In genomic region chr16:427295-427694, GRCh38 we compare ENCODE assay signal across 8 cellular contexts. TPM values are rescaled to one million over a fixed set of nuclear protein-coding genes. Genes with fewer than 3 reads are reported as not detected.
DNase-seq lines count a peak whose midpoint lies in the region; FAIRE-seq and TF ChIP-seq lines count a peak whose summit lies in the region.

No MANE protein-coding gene starts in this region.

- no peak overlapping the region for H4K5ac ChIP-seq in H1 (ENCODE audit: insufficient read length, low read depth, low read length)

- H3K4ac ChIP-seq in H1 (replicated peaks; ENCODE audit: insufficient read length, low read depth, low read length) = no peak overlapping the region
- no peak overlapping the region for H3K4ac ChIP-seq in neuronal stem cell (ENCODE audit: low read length)

- no peaks in the 10 kb centered on the region for H3K9me3 ChIP-seq in CD8-positive, alpha-beta memory T cell (ENCODE audit: low read length)
- H3K9me3 ChIP-seq in OCI-LY3 (ENCODE audit: insufficient read depth, low read length) (no peaks in the 10 kb centered on the region), H1 (ENCODE audit: insufficient read depth in 2 of 2, low read depth in 1 of 2, low read length in 1 of 2) (no peaks in the 10 kb centered on the region), neuronal stem cell (replicated peaks in 1 of 2; ENCODE audit: control insufficient read depth in 2 of 2, insufficient read depth in 1 of 2, low read depth in 1 of 2, low read length in 2 of 2) (no peaks in the 10 kb centered on the region)

- H4K91ac ChIP-seq in H1 (replicated peaks; ENCODE audit: insufficient read length, low read length) = no peak overlapping the region
- no peak overlapping the region for H4K91ac ChIP-seq in neuronal stem cell (ENCODE audit: low read depth, low read length, poor library complexity)

- DNase-seq in CD8-positive, alpha-beta memory T cell = no peak
- DNase-seq in H1 (ENCODE audit: low read depth in 1 of 2, low spot score in 2 of 2) = no peak
- no peak for DNase-seq in neuronal stem cell (ENCODE audit: low spot score)
- DNase-seq in iPS-NIHi7 (ENCODE audit: extremely low spot score) = no peak
- DNase-seq in effector CD8-positive, alpha-beta T cell (lab: John Stamatoyannopoulos, UW) = no peak
- no peak for DNase-seq in AG08395 (ENCODE audit: low spot score)
- no peak for DNase-seq in activated CD4-positive, CD25-positive, alpha-beta regulatory T cell treated with anti-CD3 and anti-CD28 coated beads, Interleukin-2, amount 50 U/mL, for 72 hours

- H3K4me3 Mint-ChIP-seq in CD8-positive, alpha-beta memory T cell = peak overlapping the region; percentile 73 to 95 (median 84)

- no peak overlapping the region for H3K27ac ChIP-seq in CD8-positive, alpha-beta memory T cell (ENCODE audit: low read depth, low read length)
- H3K27ac ChIP-seq in OCI-LY3 (ENCODE audit: low read length) = no peak overlapping the region
- no peak overlapping the region for H3K27ac ChIP-seq in H1 (ENCODE audit: low read depth, low read length)
- no peak overlapping the region for H3K27ac ChIP-seq in neuronal stem cell (replicated peaks; ENCODE audit: low read length)

- WGBS in H1 (ENCODE audit: extremely low coverage in 1 of 2, insufficient coverage in 1 of 2, insufficient read length in 1 of 2, insufficient replicate concordance in 2 of 2, low coverage in 1 of 2, low lambda C conversion rate in 2 of 2, missing lambda C conversion rate in 1 of 2), 2 experiments = 94% methylated on average over 10 of the region's 10 CpGs; no CpG with 5 or more reads in 1 of the 2 experiments
- no CpG with 5 or more reads among the region's 10 CpGs for WGBS in neuronal stem cell (ENCODE audit: extremely low coverage in 2 of 2, insufficient read length in 2 of 2, insufficient replicate concordance in 1 of 2), 2 donors

- H3K79me2 ChIP-seq in OCI-LY3 (ENCODE audit: low read length) = peaks cover 40% of the 10 kb centered on the region
- H3K79me2 ChIP-seq in H1 (ENCODE audit: control insufficient read depth in 1 of 2, insufficient read depth in 2 of 2, low read length in 2 of 2) = peaks cover 0 to 36% of the 10 kb centered on the region in 2 experiments; a peak in 2 of 4 replicates

- peaks cover 0 to 3% of the 10 kb centered on the region in 2 donors for H3K27me3 Mint-ChIP-seq in CD8-positive, alpha-beta memory T cell

- TF ChIP-seq CTCF in OCI-LY3 (IDR thresholded peaks at IDR 0.05; ENCODE audit: low read depth, low read length) = no peak
- no peak for TF ChIP-seq CTCF in H1 (IDR thresholded peaks at IDR 0.05; ENCODE audit: control extremely low read depth in 1 of 3, insufficient read depth in 1 of 3, low read depth in 1 of 3, low read length in 3 of 3)

- H3K23ac ChIP-seq in H1 (ENCODE audit: insufficient read length) = no peak overlapping the region
- no peak overlapping the region for H3K23ac ChIP-seq in neuronal stem cell (ENCODE audit: low read depth, low read length, poor library complexity)

- H3K4me1 ChIP-seq in CD8-positive, alpha-beta memory T cell (ENCODE audit: insufficient read depth, low read length) = peaks cover 18% of the 10 kb centered on the region
- H3K4me1 ChIP-seq in OCI-LY3 (ENCODE audit: low read length) (peaks cover 17% of the 10 kb centered on the region), H1 (replicated peaks in 1 of 4; ENCODE audit: control insufficient read depth in 3 of 4, insufficient read depth in 4 of 4, low read length in 3 of 4) (peaks cover 0 to 15% (median 7%) of the 10 kb centered on the region in 4 experiments; a peak in 4 of 7 replicates), neuronal stem cell (ENCODE audit: control insufficient read depth in 2 of 2, insufficient read depth in 1 of 2, low read depth in 1 of 2, low read length in 2 of 2) (peaks cover 7 to 14% of the 10 kb centered on the region in 2 donors)

- no peak overlapping the region for H3K4me3 ChIP-seq in CD8-positive, alpha-beta memory T cell (ENCODE audit: low read length)
- H3K4me3 ChIP-seq in OCI-LY3 (ENCODE audit: low read length) (peak overlapping the region; percentile 97), H1 (ENCODE audit: extremely low read depth in 1 of 4, insufficient read depth in 2 of 4, low read depth in 3 of 4, low read length in 4 of 4) (peak overlapping the region; percentile 66 to 97 (median 68); a peak in 5 of 8 replicates), neuronal stem cell (ENCODE audit: low read length in 2 of 2) (peak overlapping the region; percentile 87 to 99)

- H2BK5ac ChIP-seq in H1 (ENCODE audit: low read depth, low read length) (no peak overlapping the region), neuronal stem cell (ENCODE audit: low read length) (no peak overlapping the region)

- H3K4me1 Mint-ChIP-seq in CD8-positive, alpha-beta memory T cell = peaks cover 29 to 43% (median 42%) of the 10 kb centered on the region in 3 donors

- no peak overlapping the region for H2BK15ac ChIP-seq in H1 (ENCODE audit: low read length)
- no peak overlapping the region for H2BK15ac ChIP-seq in neuronal stem cell (ENCODE audit: low read length)

- no peaks in the 10 kb centered on the region for H3K9me3 Mint-ChIP-seq in CD8-positive, alpha-beta memory T cell

- POLR2A ChIA-PET in CD8-positive, alpha-beta memory T cell (lab: Charles Lee) = no interaction called here
- POLR2A ChIA-PET in H1 (lab: Charles Lee; ENCODE audit: partially characterized antibody) = interaction anchor here (1.3 to 1.4 kb wide), 2 partner anchors 9 to 34 kb away, joined by 4 to 5 read pairs; no protein-coding TSS in a partner anchor

- H2AK5ac ChIP-seq in H1 (ENCODE audit: low read depth, low read length) (no peak overlapping the region), neuronal stem cell (ENCODE audit: low read depth, low read length) (no peak overlapping the region)

- TF ChIP-seq EP300 in H1 (IDR thresholded peaks at IDR 0.05; ENCODE audit: borderline replicate concordance in 1 of 2, low read depth in 2 of 2, low read length in 2 of 2) = no peak

- H4K20me1 ChIP-seq in OCI-LY3 (ENCODE audit: insufficient read depth, low read length) = peaks cover 20% of the 10 kb centered on the region
- H4K20me1 ChIP-seq in H1 (replicated peaks in 1 of 2; ENCODE audit: control insufficient read depth in 1 of 2, insufficient read depth in 2 of 2, low read length in 2 of 2) = peaks cover 4 to 18% of the 10 kb centered on the region in 2 experiments

- H2BK20ac ChIP-seq in H1 (ENCODE audit: low read length) = no peak overlapping the region

- H4K8ac ChIP-seq in H1 (ENCODE audit: extremely low read depth, insufficient read depth, low read length) (no peak overlapping the region), neuronal stem cell (ENCODE audit: low read depth, low read length) (no peak overlapping the region)

- H3K27me3 ChIP-seq in CD8-positive, alpha-beta memory T cell (ENCODE audit: insufficient read depth, low read length, poor library complexity, severe bottlenecking) = peaks cover 3% of the 10 kb centered on the region
- H3K27me3 ChIP-seq in OCI-LY3 (ENCODE audit: low read depth, low read length) (peaks cover 11% of the 10 kb centered on the region), H1 (replicated peaks in 1 of 4; ENCODE audit: control insufficient read depth in 3 of 4, extremely low read depth in 1 of 4, insufficient read depth in 3 of 4, low read length in 3 of 4) (peaks cover 11 to 33% (median 24%) of the 10 kb centered on the region in 4 experiments), neuronal stem cell (ENCODE audit: control insufficient read depth in 3 of 3, insufficient read depth in 3 of 3, low read depth in 1 of 3, low read length in 3 of 3) (peaks cover 11 to 18% (median 12%) of the 10 kb centered on the region in 3 experiments)

- peak overlapping the region in 7 of 8 donors; percentile 37 to 88 (median 74) for H3K27ac Mint-ChIP-seq in CD8-positive, alpha-beta memory T cell

- no peak overlapping the region for H3K56ac ChIP-seq in H1 (replicated peaks; ENCODE audit: insufficient read length, low read depth, low read length)

- H3K79me1 ChIP-seq in H1 (ENCODE audit: low read depth, low read length) = peaks cover 4% of the 10 kb centered on the region
- H3K79me1 ChIP-seq in neuronal stem cell (ENCODE audit: low read depth, low read length) = peaks cover 18% of the 10 kb centered on the region

- TF ChIP-seq POLR2A in H1 (IDR thresholded peaks at IDR 0.05; ENCODE audit: control extremely low read depth in 1 of 2, low read depth in 2 of 2, low read length in 2 of 2) = no peak

- H3K9ac ChIP-seq in OCI-LY3 (ENCODE audit: low read length) (no peak overlapping the region), H1 (replicated peaks in 1 of 4; ENCODE audit: extremely low read depth in 1 of 4, low read depth in 3 of 4, low read length in 3 of 4) (no peak overlapping the region), neuronal stem cell (ENCODE audit: low read depth, low read length, poor library complexity) (no peak overlapping the region)

- H2BK12ac ChIP-seq in H1 (ENCODE audit: low read depth, low read length) (no peak overlapping the region), neuronal stem cell (ENCODE audit: low read length) (no peak overlapping the region)

- FAIRE-seq in H1 (lab: Jason Lieb, UNC) = no peak

- H2AFZ ChIP-seq in OCI-LY3 (ENCODE audit: low read depth, low read length) (no peak overlapping the region), H1 (ENCODE audit: low read length) (no peak overlapping the region), neuronal stem cell (ENCODE audit: low read length) (no peak overlapping the region)

- peaks cover 13% of the 10 kb centered on the region; the same call in 1 of the 2 replicates for H3K23me2 ChIP-seq in H1 (ENCODE audit: low read depth, low read length)

- H3K36me3 Mint-ChIP-seq in CD8-positive, alpha-beta memory T cell = peaks cover 0 to 14% (median 3%) of the 10 kb centered on the region in 3 donors

- H3K36me3 ChIP-seq in CD8-positive, alpha-beta memory T cell (ENCODE audit: insufficient read depth, low read length) = no peaks in the 10 kb centered on the region
- H3K36me3 ChIP-seq in OCI-LY3 (replicated peaks; ENCODE audit: low read depth, low read length) (peaks cover 4% of the 10 kb centered on the region), H1 (ENCODE audit: control insufficient read depth in 2 of 4, insufficient read depth in 4 of 4, low read length in 3 of 4) (no peaks in the 10 kb centered on the region), neuronal stem cell (replicated peaks in 1 of 2; ENCODE audit: control insufficient read depth in 2 of 2, insufficient read depth in 2 of 2, low read length in 2 of 2) (peaks cover 4 to 45% of the 10 kb centered on the region in 2 donors)

- no peak overlapping the region for H3K18ac ChIP-seq in H1 (ENCODE audit: extremely low read depth, low read length)
- no peak overlapping the region for H3K18ac ChIP-seq in neuronal stem cell (ENCODE audit: low read length)

- H2BK120ac ChIP-seq in H1 (replicated peaks; ENCODE audit: low read depth, low read length) = no peak overlapping the region
- H2BK120ac ChIP-seq in neuronal stem cell (ENCODE audit: low read depth, low read length) = no peak overlapping the region

- TF ChIP-seq RAD21 in H1 (IDR thresholded peaks at IDR 0.05 in 1 of 2, conservative IDR thresholded peaks at IDR 0.05 in 1 of 2; ENCODE audit: low read depth in 2 of 2, low read length in 2 of 2) = no peak

- H3K14ac ChIP-seq in H1 (ENCODE audit: insufficient read length) (no peak overlapping the region), neuronal stem cell (ENCODE audit: low read length) (no peak overlapping the region)

- H3K4me2 ChIP-seq in OCI-LY3 (ENCODE audit: low read length) (peak overlapping the region; percentile 86), H1 (ENCODE audit: insufficient read depth in 1 of 2, low read depth in 2 of 2, low read length in 2 of 2) (peak overlapping the region; percentile 80 to 99), neuronal stem cell (ENCODE audit: insufficient read depth, low read length, poor library complexity, severe bottlenecking) (peak overlapping the region; percentile 96)

- CTCF ChIA-PET in CD8-positive, alpha-beta memory T cell (lab: Charles Lee) = no interaction called here
- CTCF ChIA-PET in H1 (lab: Charles Lee; ENCODE audit: partially characterized antibody) = interaction anchor here (0.7 to 2.1 kb wide), 4 partner anchors 9 to 247 kb away, joined by 4 to 6 read pairs (median 4); no protein-coding TSS in a partner anchor

RNA-seq across cellular contexts. Expression of gene RAB11FIP3, which starts 1.8 kb away (rescaled TPM):
- total RNA-seq in CD8-positive, alpha-beta memory T cell = 10 to 100 TPM; 30.0 to 32.8 TPM
- polyA plus RNA-seq in CD8-positive, alpha-beta memory T cell = 4.4 TPM
- total RNA-seq in H1 (2021; fragmentation: NEBNext Ultra II Directional; extraction: Animal tissue kit (Norgen Biotek cat#: 25700)) = 32.4 and 35.2 TPM in 2 replicates
- polyA plus RNA-seq in H1 (2011; rRNA removed) = 9.3 and 16.6 TPM in 2 replicates
- polyA plus RNA-seq in H1 (2011; cell fraction: cytosol; rRNA removed) = 15.1 TPM
- 37.6 TPM for polyA plus RNA-seq in H1 (2011; cell fraction: nucleus; rRNA removed)
- polyA plus RNA-seq in H1 (2012, experiment 1 of 2) = 21.9 to 33.3 TPM (median 31.0 TPM) in 4 replicates
- 20.2 TPM for polyA plus RNA-seq in H1 (2012, experiment 2 of 2)
- polyA plus RNA-seq in H1 (2013, experiment 1 of 2) = 12.5 TPM
- 11.9 TPM for polyA plus RNA-seq in H1 (2013, experiment 2 of 2)
- polyA minus RNA-seq in H1 (2011; rRNA and poly(A)+ RNA removed) = 9.7 and 14.5 TPM in 2 replicates
- polyA minus RNA-seq in H1 (2011; cell fraction: cytosol; rRNA and poly(A)+ RNA removed) = 10.8 TPM
- 21.0 TPM for polyA minus RNA-seq in H1 (2011; cell fraction: nucleus; rRNA and poly(A)+ RNA removed)
- polyA plus RNA-seq in neuronal stem cell (2013, experiment 1 of 2) = 24.4 TPM
- 24.0 TPM for polyA plus RNA-seq in neuronal stem cell (2013, experiment 2 of 2)

RNA-seq across cellular contexts. Expression of gene DECR2, which starts 25.6 kb away (rescaled TPM):
- 1 to 10 TPM; 6.8 to 7.9 TPM for total RNA-seq in CD8-positive, alpha-beta memory T cell
- 3.9 TPM for polyA plus RNA-seq in CD8-positive, alpha-beta memory T cell
- total RNA-seq in H1 (2021; fragmentation: NEBNext Ultra II Directional; extraction: Animal tissue kit (Norgen Biotek cat#: 25700)) = 28.2 and 30.6 TPM in 2 replicates
- polyA plus RNA-seq in H1 (2011; rRNA removed) = 39.9 and 58.5 TPM in 2 replicates
- polyA plus RNA-seq in H1 (2011; cell fraction: cytosol; rRNA removed) = 43.2 TPM
- polyA plus RNA-seq in H1 (2011; cell fraction: nucleus; rRNA removed) = 104 TPM
- 23.8 to 34.0 TPM (median 28.4 TPM) in 4 replicates for polyA plus RNA-seq in H1 (2012, experiment 1 of 2)
- polyA plus RNA-seq in H1 (2012, experiment 2 of 2) = 22.3 TPM
- 23.1 TPM for polyA plus RNA-seq in H1 (2013, experiment 1 of 2)
- 20.7 TPM for polyA plus RNA-seq in H1 (2013, experiment 2 of 2)
- polyA minus RNA-seq in H1 (2011; rRNA and poly(A)+ RNA removed) = 6.4 and 7.8 TPM in 2 replicates
- 17.0 TPM for polyA minus RNA-seq in H1 (2011; cell fraction: cytosol; rRNA and poly(A)+ RNA removed)
- 17.9 TPM for polyA minus RNA-seq in H1 (2011; cell fraction: nucleus; rRNA and poly(A)+ RNA removed)
- 17.1 TPM for polyA plus RNA-seq in neuronal stem cell (2013, experiment 1 of 2)
- 17.8 TPM for polyA plus RNA-seq in neuronal stem cell (2013, experiment 2 of 2)

RNA-seq across cellular contexts. Expression of gene NME4, which starts 30.3 kb away (rescaled TPM):
- total RNA-seq in CD8-positive, alpha-beta memory T cell = 10 to 100 TPM; 14.1 to 15.4 TPM
- polyA plus RNA-seq in CD8-positive, alpha-beta memory T cell = 49.9 TPM
- total RNA-seq in H1 (2021; fragmentation: NEBNext Ultra II Directional; extraction: Animal tissue kit (Norgen Biotek cat#: 25700)) = 408 and 418 TPM in 2 replicates
- polyA plus RNA-seq in H1 (2011; rRNA removed) = 863 and 1,107 TPM in 2 replicates
- 668 TPM for polyA plus RNA-seq in H1 (2011; cell fraction: cytosol; rRNA removed)
- polyA plus RNA-seq in H1 (2011; cell fraction: nucleus; rRNA removed) = 729 TPM
- 330 to 521 TPM (median 486 TPM) in 4 replicates for polyA plus RNA-seq in H1 (2012, experiment 1 of 2)
- 430 TPM for polyA plus RNA-seq in H1 (2012, experiment 2 of 2)
- polyA plus RNA-seq in H1 (2013, experiment 1 of 2) = 339 TPM
- polyA plus RNA-seq in H1 (2013, experiment 2 of 2) = 335 TPM
- 89.1 and 100 TPM in 2 replicates for polyA minus RNA-seq in H1 (2011; rRNA and poly(A)+ RNA removed)
- polyA minus RNA-seq in H1 (2011; cell fraction: cytosol; rRNA and poly(A)+ RNA removed) = 116 TPM
- 153 TPM for polyA minus RNA-seq in H1 (2011; cell fraction: nucleus; rRNA and poly(A)+ RNA removed)
- polyA plus RNA-seq in neuronal stem cell (2013, experiment 1 of 2) = 329 TPM
- polyA plus RNA-seq in neuronal stem cell (2013, experiment 2 of 2) = 313 TPM

RNA-seq across cellular contexts. Expression of gene PGAP6, which starts 45.5 kb away (rescaled TPM):
- total RNA-seq in CD8-positive, alpha-beta memory T cell = 10 to 100 TPM; 36.1 to 36.2 TPM
- polyA plus RNA-seq in CD8-positive, alpha-beta memory T cell = 23.1 TPM
- 86.8 and 92.9 TPM in 2 replicates for total RNA-seq in H1 (2021; fragmentation: NEBNext Ultra II Directional; extraction: Animal tissue kit (Norgen Biotek cat#: 25700))
- 364 and 441 TPM in 2 replicates for polyA plus RNA-seq in H1 (2011; rRNA removed)
- polyA plus RNA-seq in H1 (2011; cell fraction: cytosol; rRNA removed) = 227 TPM
- polyA plus RNA-seq in H1 (2011; cell fraction: nucleus; rRNA removed) = 362 TPM
- polyA plus RNA-seq in H1 (2012, experiment 1 of 2) = 72.3 to 126 TPM (median 121 TPM) in 4 replicates
- 70.7 TPM for polyA plus RNA-seq in H1 (2012, experiment 2 of 2)
- polyA plus RNA-seq in H1 (2013, experiment 1 of 2) = 90.3 TPM
- polyA plus RNA-seq in H1 (2013, experiment 2 of 2) = 94.9 TPM
- 167 and 180 TPM in 2 replicates for polyA minus RNA-seq in H1 (2011; rRNA and poly(A)+ RNA removed)
- 106 TPM for polyA minus RNA-seq in H1 (2011; cell fraction: cytosol; rRNA and poly(A)+ RNA removed)
- 104 TPM for polyA minus RNA-seq in H1 (2011; cell fraction: nucleus; rRNA and poly(A)+ RNA removed)
- 30.5 TPM for polyA plus RNA-seq in neuronal stem cell (2013, experiment 1 of 2)
- 28.5 TPM for polyA plus RNA-seq in neuronal stem cell (2013, experiment 2 of 2)

RNA-seq across cellular contexts. Expression of gene MRPL28, which starts 57.0 kb away (rescaled TPM):
- 10 to 100 TPM; 90.2 to 98.0 TPM for total RNA-seq in CD8-positive, alpha-beta memory T cell
- 67.8 TPM for polyA plus RNA-seq in CD8-positive, alpha-beta memory T cell
- total RNA-seq in H1 (2021; fragmentation: NEBNext Ultra II Directional; extraction: Animal tissue kit (Norgen Biotek cat#: 25700)) = 88.9 and 95.7 TPM in 2 replicates
- polyA plus RNA-seq in H1 (2011; rRNA removed) = 188 and 257 TPM in 2 replicates
- 238 TPM for polyA plus RNA-seq in H1 (2011; cell fraction: cytosol; rRNA removed)
- polyA plus RNA-seq in H1 (2011; cell fraction: nucleus; rRNA removed) = 174 TPM
- 80.1 to 165 TPM (median 138 TPM) in 4 replicates for polyA plus RNA-seq in H1 (2012, experiment 1 of 2)
- polyA plus RNA-seq in H1 (2012, experiment 2 of 2) = 134 TPM
- polyA plus RNA-seq in H1 (2013, experiment 1 of 2) = 74.5 TPM
- 74.2 TPM for polyA plus RNA-seq in H1 (2013, experiment 2 of 2)
- 52.8 and 69.8 TPM in 2 replicates for polyA minus RNA-seq in H1 (2011; rRNA and poly(A)+ RNA removed)
- 45.9 TPM for polyA minus RNA-seq in H1 (2011; cell fraction: cytosol; rRNA and poly(A)+ RNA removed)
- polyA minus RNA-seq in H1 (2011; cell fraction: nucleus; rRNA and poly(A)+ RNA removed) = 37.7 TPM
- 68.8 TPM for polyA plus RNA-seq in neuronal stem cell (2013, experiment 1 of 2)
- 73.1 TPM for polyA plus RNA-seq in neuronal stem cell (2013, experiment 2 of 2)

Comparison
In these comparisons a context has a peak if more than half of its experiments do, and no peak if none do; other contexts are left out.
1. RNA of gene NME4, which starts 30.3 kb away (total RNA-seq): 408 to 418 TPM in H1; 14.1 to 15.4 TPM in CD8-positive, alpha-beta memory T cell; every median in the first group is over 10 times any median in the second.
2. Peak in every context shown above with its lines, with median percentiles within 50 percentile points of each other: H3K4me2 ChIP-seq.